In genomic region chr12:98227162-98227561, GRCh38 we compare ENCODE assay signal across 1 cellular context.
TF ChIP-seq lines count a peak whose summit lies in the region.

No MANE protein-coding gene starts in this region.

TF ChIP-seq in GM12878, 131 proteins besides CTCF, POLR2A, EP300 and RAD21 (continued from another document):
- TF ChIP-seq ZBTB33 (IDR thresholded peaks at IDR 0.05) (no peak), BMI1 (IDR thresholded peaks at IDR 0.05; ENCODE audit: borderline replicate concordance) (no peak), NFYA (IDR thresholded peaks at IDR 0.05; ENCODE audit: borderline replicate concordance, low read depth, low read length) (no peak), EED (IDR thresholded peaks at IDR 0.05; ENCODE audit: low read depth) (no peak), SUPT20H (IDR thresholded peaks at IDR 0.05; ENCODE audit: borderline replicate concordance, control insufficient read depth, low read depth, low read length) (no peak), SP1 (IDR thresholded peaks at IDR 0.05; ENCODE audit: low read depth, low read length) (no peak)
